11 cellular contexts compared by ENCODE assay signal in the genomic region with DNA sequence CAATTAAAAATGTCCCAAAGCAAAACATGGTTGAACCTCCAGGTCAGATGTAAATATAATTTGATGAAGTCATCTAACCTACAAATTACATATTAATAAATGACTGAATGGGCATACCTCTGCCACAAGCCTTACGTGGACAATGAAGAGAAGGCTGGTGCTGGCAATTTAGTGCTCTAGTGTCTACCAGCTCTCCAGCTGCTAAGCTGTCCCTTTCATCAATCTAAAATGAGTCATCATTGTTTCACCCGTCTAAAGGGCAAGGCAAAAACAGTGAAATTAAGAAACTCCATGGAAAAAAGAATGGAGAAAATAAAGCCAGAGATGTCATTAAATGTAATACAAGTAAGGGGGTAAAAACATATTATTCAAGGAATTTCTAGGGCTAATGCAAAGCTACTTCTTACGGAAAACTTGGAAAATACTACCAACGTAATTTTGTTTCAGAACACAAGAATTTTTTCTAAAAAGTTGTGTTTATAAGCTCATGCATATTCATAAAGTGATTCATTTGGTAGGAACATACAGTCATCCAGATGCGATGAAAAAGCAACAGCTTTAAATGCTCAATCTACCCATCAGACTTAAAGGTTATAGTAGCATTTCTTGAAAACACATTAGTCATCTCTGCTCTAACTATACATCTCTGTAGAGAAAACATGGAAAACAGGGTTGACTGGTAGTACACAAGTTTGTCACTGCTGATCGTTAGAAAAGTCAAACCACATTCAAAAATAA.
DNase-seq lines count a peak whose midpoint lies in the region; ATAC-seq and TF ChIP-seq lines count a peak whose summit lies in the region.
"Had no signal": no experiment of that assay in that cellular context is flagged by ENCODE, and none has a peak within 500 bp of the region (broad histone marks: within the 10 kb centered on the region; RNA-seq: fewer than 3 reads in every experiment).

No MANE protein-coding gene starts in this region.

- peaks cover 3% of the 10 kb centered on the region for H3K9me1 ChIP-seq in IMR-90 (ENCODE audit: insufficient read depth, low read length)

- peak overlapping the region; percentile 75; the same call in 1 of the 2 replicates for H3K4me2 ChIP-seq in IMR-90 (ENCODE audit: low read depth, low read length)

- TF ChIP-seq CTCF in BJ (IDR thresholded peaks at IDR 0.05; ENCODE audit: insufficient read depth, low read depth, low read length) (no peak), IMR-90 (conservative IDR thresholded peaks at IDR 0.05; ENCODE audit: low read depth, low read length) (no peak), upper lobe of right lung (IDR thresholded peaks at IDR 0.05) (no peak)

- H3K27me3 ChIP-seq in BJ (ENCODE audit: control insufficient read depth, insufficient read depth, low read length) (no peaks in the 10 kb centered on the region), IMR-90 (ENCODE audit: control insufficient read depth, insufficient read depth, low read length) (no peaks in the 10 kb centered on the region), upper lobe of right lung (no peaks in the 10 kb centered on the region)
- H3K27me3 ChIP-seq: suprapubic skin had no signal

- no peak for TF ChIP-seq POLR2A in IMR-90 (IDR thresholded peaks at IDR 0.05; ENCODE audit: low read depth, low read length)

- no peak overlapping the region for H4K8ac ChIP-seq in IMR-90 (ENCODE audit: low read depth in 2 of 2, low read length in 2 of 2)

- H3K4me1 ChIP-seq in IMR-90 (ENCODE audit: control insufficient read depth, insufficient read depth, low read length) = 0 out of 2 replicates have a peak, but pooled peaks cover 4% of the 10 kb centered on the region
- peaks cover 30% of the 10 kb centered on the region for H3K4me1 ChIP-seq in upper lobe of right lung

- ATAC-seq in IMR-90 (ENCODE audit: low read depth) = peak; percentile 82
- no peak for ATAC-seq in memory B cell (ENCODE audit: low read depth)
- ATAC-seq in upper lobe of right lung = no peak
- ATAC-seq in left ventricle myocardium superior = no peak

- no peak overlapping the region for H4K5ac ChIP-seq in IMR-90 (ENCODE audit: low read depth, low read length)

- peak overlapping the region; percentile 57 for H2BK5ac ChIP-seq in IMR-90 (ENCODE audit: low read depth, low read length, poor library complexity, severe bottlenecking)

- no peak overlapping the region for H2BK20ac ChIP-seq in IMR-90 (ENCODE audit: low read depth, low read length)

- H3K79me1 ChIP-seq in IMR-90 (ENCODE audit: low read depth in 1 of 2, low read length in 2 of 2) = peaks cover 16 to 55% of the 10 kb centered on the region in 2 experiments

- CTCF ChIA-PET in BJ (lab: Yijun Ruan, JAX) = interaction anchor here (1.3 to 1.5 kb wide), 2 partner anchors 29 to 72 kb away, joined by 3 read pairs; a partner anchor contains a TSS
- CTCF ChIA-PET in IMR-90 (lab: Yijun Ruan, JAX) = no interaction called here

- H3K36me3 Mint-ChIP-seq in memory B cell = peaks cover 6% of the 10 kb centered on the region

- no peak overlapping the region for H2AFZ ChIP-seq in IMR-90 (replicated peaks; ENCODE audit: low read length, poor library complexity)

- no peak overlapping the region for H3K4ac ChIP-seq in IMR-90 (ENCODE audit: low read depth, low read length)

- H3K27ac ChIP-seq in IMR-90 (ENCODE audit: insufficient read depth, low read length) = no peak overlapping the region
- peak overlapping the region; percentile 38 for H3K27ac ChIP-seq in angular gyrus (ENCODE audit: low read depth, low read length)
- no peak overlapping the region for H3K27ac ChIP-seq in upper lobe of right lung
- H3K27ac ChIP-seq: suprapubic skin had no signal

- no peak overlapping the region for H3K56ac ChIP-seq in IMR-90 (ENCODE audit: extremely low read depth, insufficient read depth, low read length)

- no peak overlapping the region for H3K18ac ChIP-seq in IMR-90 (ENCODE audit: low read depth, low read length)

- H4K91ac ChIP-seq in IMR-90 (ENCODE audit: insufficient read depth, low read depth, low read length) = no peak overlapping the region

- no peaks in the 10 kb centered on the region for H3K9me3 Mint-ChIP-seq in memory B cell

- H3K4me3 ChIP-seq in BJ (ENCODE audit: low read depth, low read length) (no peak overlapping the region), IMR-90 (ENCODE audit: insufficient read depth, low read depth, low read length) (no peak overlapping the region), upper lobe of right lung (no peak overlapping the region)
- H3K4me3 ChIP-seq: suprapubic skin had no signal

- dilution Hi-C loops in IMR-90 (cut with HindIII; ENCODE audit: low sequenced_read_pairs, unreplicated experiment) = no loop called here

- peaks cover 41% of the 10 kb centered on the region for H3K4me1 Mint-ChIP-seq in memory B cell

- peaks cover 11% of the 10 kb centered on the region; the same call in 1 of the 2 replicates for H4K20me1 ChIP-seq in IMR-90 (ENCODE audit: insufficient read depth, low read length)

- no peak for TF ChIP-seq RAD21 in IMR-90 (IDR thresholded peaks at IDR 0.05; ENCODE audit: low read length)

- H3K36me3 ChIP-seq in BJ (ENCODE audit: control insufficient read depth, insufficient read depth, low read length) = no peaks in the 10 kb centered on the region
- H3K36me3 ChIP-seq in IMR-90 (ENCODE audit: control insufficient read depth, insufficient read depth, low read length) = no peaks in the 10 kb centered on the region
- H3K36me3 ChIP-seq in upper lobe of right lung = no peaks in the 10 kb centered on the region
- H3K36me3 ChIP-seq: suprapubic skin had no signal

- H2AK5ac ChIP-seq in IMR-90 (ENCODE audit: low read depth, low read length) = no peak overlapping the region

- DNase-seq in BJ (ENCODE audit: low read depth) (peak; percentile 31), IMR-90 (peak; percentile 90), memory B cell (ENCODE audit: low spot score in 2 of 2) (no peak), upper lobe of right lung (no peak), germinal center (ENCODE audit: low spot score) (no peak), left ventricle myocardium superior (no peak)
- DNase-seq in activated effector memory CD4-positive, alpha-beta T cell treated with anti-CD3 and anti-CD28 coated beads, Interleukin-2, amount 50 U/mL, for 16 hours = no peak
- DNase-seq: KBM-7, retina had no signal

- H2BK15ac ChIP-seq in IMR-90 (ENCODE audit: low read depth, low read length) = no peak overlapping the region

- WGBS in IMR-90 (ENCODE audit: extremely low coverage in 2 of 2, insufficient read length in 1 of 2), 2 experiments = no CpG with 5 or more reads among the region's 6 CpGs

- in situ Hi-C loops in IMR-90 (cut with MboI; ENCODE audit: low sequenced_read_pairs) = no loop called here

- intact Hi-C loops in IMR-90 (cut with micrococcal nuclease) (loop anchor here (5.0 kb wide), 1 partner anchor 71 kb away; a partner anchor contains a TSS), upper lobe of right lung (cut with DNase I) (no loop called here), left ventricle myocardium superior (cut with micrococcal nuclease) (no loop called here)

- H3K27me3 Mint-ChIP-seq in memory B cell = no peaks in the 10 kb centered on the region

- no peak overlapping the region for H3K9ac ChIP-seq in IMR-90 (ENCODE audit: low read depth, low read length)

- H2BK120ac ChIP-seq in IMR-90 (ENCODE audit: low read depth, low read length) = no peak overlapping the region

- H3K27ac Mint-ChIP-seq in memory B cell = peak overlapping the region; percentile 76

- no peak overlapping the region for H3K4me3 Mint-ChIP-seq in memory B cell

- no peak overlapping the region for H2AK9ac ChIP-seq in IMR-90 (replicated peaks; ENCODE audit: low read depth, low read length, poor library complexity)

- BruUV-seq in IMR-90 (replicated peaks; lab: Mats Ljungman, UMichigan) = no TSS peak

- H3K9me3 ChIP-seq in IMR-90 (ENCODE audit: control insufficient read depth, insufficient read depth, low read length) (no peaks in the 10 kb centered on the region), upper lobe of right lung (no peaks in the 10 kb centered on the region)
- H3K9me3 ChIP-seq: suprapubic skin had no signal

- POLR2A ChIA-PET in BJ (lab: Charles Lee) (no interaction called here), IMR-90 (lab: Charles Lee; ENCODE audit: unreplicated experiment) (interaction anchor here (0.6 kb wide), 1 partner anchor 37 kb away, joined by 6 read pairs; no protein-coding TSS in a partner anchor)

- no peak overlapping the region for H3K14ac ChIP-seq in IMR-90 (replicated peaks; ENCODE audit: low read depth, low read length)

- no peak overlapping the region for H3K23ac ChIP-seq in IMR-90 (ENCODE audit: low read depth, low read length)

TF ChIP-seq in IMR-90, 13 proteins besides CTCF, POLR2A, EP300 and RAD21:
- TF ChIP-seq FOS (IDR thresholded peaks at IDR 0.05; ENCODE audit: low read depth, low read length) (peak; percentile 27; the same call in 1 of the 2 replicates), MXI1 (IDR thresholded peaks at IDR 0.05; ENCODE audit: borderline replicate concordance, low read depth, low read length) (no peak)
TF ChIP-seq in IMR-90: peak in this region for 1.

Comparison
In these comparisons a context has a peak if more than half of its experiments do, and no peak if none do; other contexts are left out.
1. DNase-seq: peak in BJ (single experiment) and IMR-90 (single experiment); none in memory B cell (0 of 2), upper lobe of right lung (single experiment), activated effector memory CD4-positive, alpha-beta T cell treated with anti-CD3 and anti-CD28 coated beads, Interleukin-2, amount 50 U/mL, for 16 hours (single experiment), germinal center (single experiment) and left ventricle myocardium superior (single experiment).